8 cellular contexts compared by ENCODE assay signal in genomic region chrX:155028192-155028591, GRCh38. TPM values are rescaled to one million over a fixed set of nuclear protein-coding genes. Genes with fewer than 3 reads are reported as not detected.
DNase-seq lines count a peak whose midpoint lies in the region; ATAC-seq and TF ChIP-seq lines count a peak whose summit lies in the region.

No MANE protein-coding gene starts in this region.

- H3K27me3 Mint-ChIP-seq in Calu3 (ENCODE audit: unreplicated experiment): no peaks in the 10 kb centered on the region
- no peaks in the 10 kb centered on the region for H3K27me3 Mint-ChIP-seq in central memory CD8-positive, alpha-beta T cell
- H3K27me3 Mint-ChIP-seq in neural crest cell (ENCODE audit: low read depth): no peaks in the 10 kb centered on the region

- TF ChIP-seq CTCF in Calu3 (IDR thresholded peaks at IDR 0.05; ENCODE audit: unreplicated experiment): no peak
- TF ChIP-seq CTCF in neural crest cell (conservative IDR thresholded peaks at IDR 0.05): no peak

- no peaks in the 10 kb centered on the region for H3K36me3 ChIP-seq in MG63

- H3K27ac Mint-ChIP-seq in Calu3 (ENCODE audit: unreplicated experiment) (peak overlapping the region; percentile 76), neural crest cell (ENCODE audit: unreplicated experiment) (peak overlapping the region; percentile 91)
- H3K27ac Mint-ChIP-seq in central memory CD8-positive, alpha-beta T cell (ENCODE audit: low read depth): peak overlapping the region; percentile 91

- no peaks in the 10 kb centered on the region for H3K9me3 Mint-ChIP-seq in Calu3 (ENCODE audit: low read depth, unreplicated experiment)
- H3K9me3 Mint-ChIP-seq in central memory CD8-positive, alpha-beta T cell: no peaks in the 10 kb centered on the region
- peaks cover 2% of the 10 kb centered on the region for H3K9me3 Mint-ChIP-seq in neural crest cell

- peak overlapping the region; percentile 80 for H3K4me3 ChIP-seq in MG63

- DNase-seq in Calu3: no peak
- no peak for DNase-seq in MG63
- no peak for DNase-seq in central memory CD8-positive, alpha-beta T cell (ENCODE audit: low spot score in 2 of 2)
- no peak for DNase-seq in neural crest cell (ENCODE audit: low read depth, low spot score)
- DNase-seq in NCI-H2196 treated with DMSO at 0.1 percent for 48 hours (lab: John Stamatoyannopoulos, UW; ENCODE audit: unreplicated experiment): no peak
- no peak for DNase-seq in NOMO-1 treated with dmso at 0.1 percent for 144 hours (lab: John Stamatoyannopoulos, UW; ENCODE audit: unreplicated experiment)
- no peak for DNase-seq in activated CD4-positive, alpha-beta T cell treated with anti-CD3 and anti-CD28 coated beads for 1 hour

- intact Hi-C loops in Calu3 (cut with micrococcal nuclease; ENCODE audit: unreplicated experiment): loop anchor here (2.0 to 5.0 kb wide), 2 partner anchors 29 to 46 kb away; no protein-coding TSS in a partner anchor

- H3K9me3 ChIP-seq in MG63: no peaks in the 10 kb centered on the region

- no peaks in the 10 kb centered on the region for H3K27me3 ChIP-seq in MG63

- H3K4me3 Mint-ChIP-seq in Calu3 (ENCODE audit: low read depth, unreplicated experiment) (peak overlapping the region; percentile 72), neural crest cell (peak overlapping the region; percentile 92)
- H3K4me3 Mint-ChIP-seq in central memory CD8-positive, alpha-beta T cell: peak overlapping the region; percentile 83

- no peak for ATAC-seq in central memory CD8-positive, alpha-beta T cell (replicated peaks; ENCODE audit: extremely low read depth, poor library complexity, severe bottlenecking)
- no peak for ATAC-seq in GM19035 (IDR thresholded peaks at IDR 0.05; ENCODE audit: unreplicated experiment)

- H3K4me1 Mint-ChIP-seq in Calu3 (ENCODE audit: low read depth, unreplicated experiment): peaks cover 20% of the 10 kb centered on the region
- H3K4me1 Mint-ChIP-seq in central memory CD8-positive, alpha-beta T cell: peaks cover 8% of the 10 kb centered on the region
- H3K4me1 Mint-ChIP-seq in neural crest cell: peaks cover 19% of the 10 kb centered on the region

- peaks cover 26% of the 10 kb centered on the region for H3K36me3 Mint-ChIP-seq in Calu3 (ENCODE audit: insufficient read depth, unreplicated experiment)
- H3K36me3 Mint-ChIP-seq in central memory CD8-positive, alpha-beta T cell (ENCODE audit: insufficient read depth): peaks cover 12% of the 10 kb centered on the region
- peaks cover 2% of the 10 kb centered on the region for H3K36me3 Mint-ChIP-seq in neural crest cell (ENCODE audit: low read depth)

- no TSS peak for BruUV-seq in Calu3 (replicated peaks; lab: Mats Ljungman, UMichigan)

- CTCF ChIA-PET in Calu3 (lab: Charles Lee): interaction anchor here (0.6 kb wide), 1 partner anchor 124 kb away, joined by 5 read pairs; no protein-coding TSS in a partner anchor

RNA-seq across cellular contexts. Expression of gene FUNDC2, which starts 1.5 kb away (rescaled TPM):
- total RNA-seq in Calu3 (2022) (33.5 and 45.4 TPM in 2 replicates), neural crest cell (105 and 115 TPM in 2 replicates)
- 61.9 and 104 TPM in 2 replicates for total RNA-seq in MG63 (2014; rRNA removed; shearing (Covaris generic); ENCODE audit: low replicate concordance)

RNA-seq across cellular contexts. Expression of gene F8, which starts 5.7 kb away (rescaled TPM):
- total RNA-seq in Calu3 (2022) (1.6 and 2.2 TPM in 2 replicates), neural crest cell (2.1 and 2.3 TPM in 2 replicates)
- total RNA-seq in MG63 (2014; rRNA removed; shearing (Covaris generic); ENCODE audit: low replicate concordance): 5.6 and 7.4 TPM in 2 replicates

RNA-seq across cellular contexts. Expression of gene CMC4, which starts 42.7 kb away (rescaled TPM):
- total RNA-seq in Calu3 (2022) (0.59 and 2.1 TPM in 2 replicates), neural crest cell (4.3 and 7.8 TPM in 2 replicates)
- total RNA-seq in MG63 (2014; rRNA removed; shearing (Covaris generic); ENCODE audit: low replicate concordance): 16.7 and 38.6 TPM in 2 replicates

RNA-seq across cellular contexts. Expression of gene MTCP1, which starts 42.7 kb away (rescaled TPM):
- total RNA-seq in Calu3 (2022) (12.5 and 17.1 TPM in 2 replicates), neural crest cell (10.7 and 15.3 TPM in 2 replicates)
- 14.6 and 79.5 TPM in 2 replicates for total RNA-seq in MG63 (2014; rRNA removed; shearing (Covaris generic); ENCODE audit: low replicate concordance)

RNA-seq across cellular contexts. Expression of gene BRCC3, which starts 43.1 kb away (rescaled TPM):
- total RNA-seq in Calu3 (2022) (35.9 and 36.2 TPM in 2 replicates), neural crest cell (31.4 and 36.0 TPM in 2 replicates)
- 1.5 and 4.9 TPM in 2 replicates for total RNA-seq in MG63 (2014; rRNA removed; shearing (Covaris generic); ENCODE audit: low replicate concordance)
